ENCODE assay signal across 7 cellular contexts in genomic region chr12:128817115-128818015, GRCh38. TPM values are rescaled to one million over a fixed set of nuclear protein-coding genes. Genes with fewer than 3 reads are reported as not detected.
DNase-seq lines count a peak whose midpoint lies in the region; ATAC-seq and TF ChIP-seq lines count a peak whose summit lies in the region.

No MANE protein-coding gene starts in this region.

- POLR2A ChIA-PET in HEK293T (lab: Yijun Ruan, JAX), result no interaction called here

- DNase-seq in HEK293T (ENCODE audit: extremely low spot score) (peak; percentile 31), NCI-H526 treated with DMSO at 0.1 percent for 48 hours (lab: John Stamatoyannopoulos, UW) (peak; percentile 2), dermis blood vessel endothelial cell (peak; percentile 71), HPDE6-E6E7 (ENCODE audit: extremely low spot score) (no peak)
- DNase-seq in stimulated activated CD4-positive, alpha-beta T cell treated with anti-CD3 and anti-CD28 coated beads, Interleukin-1b, Interleukin-23, amount 100 ng/mL, for 48 hours, result no peak

- H3K27me3 ChIP-seq in muscle layer of duodenum (ENCODE audit: low read depth, low read length), result no peaks in the 10 kb centered on the region

- CTCF ChIA-PET in HEK293T (lab: Yijun Ruan, JAX), result no interaction called here

- H3K36me3 ChIP-seq in muscle layer of duodenum (ENCODE audit: control insufficient read depth in 1 of 2, insufficient read depth in 2 of 2, low read length in 2 of 2), result peaks cover 0 to 6% of the 10 kb centered on the region in 2 donors

- no peaks in the 10 kb centered on the region for H3K9me3 ChIP-seq in muscle layer of duodenum (ENCODE audit: control insufficient read depth in 1 of 2, low read length in 2 of 2)

- ATAC-seq in GM18517 (IDR thresholded peaks at IDR 0.05; ENCODE audit: unreplicated experiment), result peak; percentile 38

- H3K4me1 ChIP-seq in muscle layer of duodenum (ENCODE audit: control insufficient read depth in 1 of 2, insufficient read depth in 2 of 2, low read length in 2 of 2), result peaks cover 17 to 39% of the 10 kb centered on the region in 2 donors

- no peak overlapping the region for H3K4me3 ChIP-seq in muscle layer of duodenum (ENCODE audit: low read depth in 1 of 2, low read length in 2 of 2)

- peak overlapping the region; percentile 67 for H3K27ac ChIP-seq in muscle layer of duodenum (ENCODE audit: low read length)

TF ChIP-seq in HEK293T, 16 proteins besides CTCF, POLR2A, EP300 and RAD21:
- TF ChIP-seq L3MBTL2 (conservative IDR thresholded peaks at IDR 0.05) (no peak), FOXM1 (IDR thresholded peaks at IDR 0.05; ENCODE audit: borderline replicate concordance) (no peak), ARNT (IDR thresholded peaks at IDR 0.05) (no peak), SP1 (IDR thresholded peaks at IDR 0.05) (no peak)
- TF ChIP-seq, protein P1, sequence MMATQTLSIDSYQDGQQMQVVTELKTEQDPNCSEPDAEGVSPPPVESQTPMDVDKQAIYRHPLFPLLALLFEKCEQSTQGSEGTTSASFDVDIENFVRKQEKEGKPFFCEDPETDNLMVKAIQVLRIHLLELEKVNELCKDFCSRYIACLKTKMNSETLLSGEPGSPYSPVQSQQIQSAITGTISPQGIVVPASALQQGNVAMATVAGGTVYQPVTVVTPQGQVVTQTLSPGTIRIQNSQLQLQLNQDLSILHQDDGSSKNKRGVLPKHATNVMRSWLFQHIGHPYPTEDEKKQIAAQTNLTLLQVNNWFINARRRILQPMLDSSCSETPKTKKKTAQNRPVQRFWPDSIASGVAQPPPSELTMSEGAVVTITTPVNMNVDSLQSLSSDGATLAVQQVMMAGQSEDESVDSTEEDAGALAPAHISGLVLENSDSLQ (IDR thresholded peaks at IDR 0.05), result no peak
TF ChIP-seq in HEK293T: peak in this region for 0.

RNA-seq across cellular contexts. Expression of gene SLC15A4, which starts 6.4 kb away (rescaled TPM):
- 30.2 and 36.9 TPM in 2 replicates for total RNA-seq in dermis blood vessel endothelial cell

RNA-seq across cellular contexts. Expression of gene GLT1D1, which starts 35.9 kb away (rescaled TPM):
- total RNA-seq in dermis blood vessel endothelial cell, result not detected in 2 replicates

Comparison
In these comparisons a context has a peak if more than half of its experiments do, and no peak if none do; other contexts are left out.
1. DNase-seq: peak in HEK293T (single experiment), NCI-H526 treated with DMSO at 0.1 percent for 48 hours (single experiment) and dermis blood vessel endothelial cell (single experiment); none in stimulated activated CD4-positive, alpha-beta T cell treated with anti-CD3 and anti-CD28 coated beads, Interleukin-1b, Interleukin-23, amount 100 ng/mL, for 48 hours (single experiment) and HPDE6-E6E7 (single experiment).